In genomic region chr1:165597883-165598675, GRCh38 we compare ENCODE assay signal across 7 cellular contexts. TPM values are rescaled to one million over a fixed set of nuclear protein-coding genes. Genes with fewer than 3 reads are reported as not detected.
DNase-seq lines count a peak whose midpoint lies in the region; ATAC-seq, FAIRE-seq and TF ChIP-seq lines count a peak whose summit lies in the region.

No MANE protein-coding gene starts in this region.

- H3K4me1 Mint-ChIP-seq in brain, result peaks cover 76% of the 10 kb centered on the region

- no peaks in the 10 kb centered on the region for H3K27me3 Mint-ChIP-seq in brain

- peak; percentile 96 for ATAC-seq in GM18517 (IDR thresholded peaks at IDR 0.05; ENCODE audit: unreplicated experiment)
- peak; percentile 97 for ATAC-seq in HG03039 (IDR thresholded peaks at IDR 0.05; ENCODE audit: unreplicated experiment)
- peak; percentile 99 for ATAC-seq in sciatic nerve

- peak; percentile 97 for FAIRE-seq in TTC549 (lab: Jason Lieb, UNC)

- no peaks in the 10 kb centered on the region for H3K36me3 Mint-ChIP-seq in brain

- TF ChIP-seq CTCF in brain (conservative IDR thresholded peaks at IDR 0.05), result no peak

- peaks cover 0 to 3% (median 0%) of the 10 kb centered on the region in 5 experiments for H3K9me3 Mint-ChIP-seq in brain

- H3K4me3 Mint-ChIP-seq in brain, result peak overlapping the region; percentile 91 to 98 (median 93)

- intact Hi-C loops in sciatic nerve (cut with DNase I), result no loop called here

- H3K27ac Mint-ChIP-seq in brain, result peak overlapping the region; percentile 89 to 99 (median 96)

- DNase-seq in NCI-H2081 (lab: John Stamatoyannopoulos, UW), result peak; percentile 97 to 99
- DNase-seq in iPS DF 4.7 (ENCODE audit: extremely low read depth, low spot score), result peak; percentile 53
- DNase-seq in sciatic nerve (ENCODE audit: low spot score), result peak; percentile 98

RNA-seq across cellular contexts. Expression of gene MGST3, which starts 33.0 kb away (rescaled TPM):
- polyA plus RNA-seq in brain (ENCODE audit: insufficient read depth, low read depth, low replicate concordance), result 196 TPM
- 142 TPM for total RNA-seq in sciatic nerve

RNA-seq across cellular contexts. Expression of gene LRRC52, which starts 54.3 kb away (rescaled TPM):
- not detected for polyA plus RNA-seq in brain (ENCODE audit: insufficient read depth, low read depth, low replicate concordance)
- total RNA-seq in sciatic nerve, result not detected

Comparison
In these comparisons a context has a peak if more than half of its experiments do, and no peak if none do; other contexts are left out.
1. Peak in every context shown above with its lines: DNase-seq and ATAC-seq.